26 cellular contexts compared by ENCODE assay signal in the genomic region with DNA sequence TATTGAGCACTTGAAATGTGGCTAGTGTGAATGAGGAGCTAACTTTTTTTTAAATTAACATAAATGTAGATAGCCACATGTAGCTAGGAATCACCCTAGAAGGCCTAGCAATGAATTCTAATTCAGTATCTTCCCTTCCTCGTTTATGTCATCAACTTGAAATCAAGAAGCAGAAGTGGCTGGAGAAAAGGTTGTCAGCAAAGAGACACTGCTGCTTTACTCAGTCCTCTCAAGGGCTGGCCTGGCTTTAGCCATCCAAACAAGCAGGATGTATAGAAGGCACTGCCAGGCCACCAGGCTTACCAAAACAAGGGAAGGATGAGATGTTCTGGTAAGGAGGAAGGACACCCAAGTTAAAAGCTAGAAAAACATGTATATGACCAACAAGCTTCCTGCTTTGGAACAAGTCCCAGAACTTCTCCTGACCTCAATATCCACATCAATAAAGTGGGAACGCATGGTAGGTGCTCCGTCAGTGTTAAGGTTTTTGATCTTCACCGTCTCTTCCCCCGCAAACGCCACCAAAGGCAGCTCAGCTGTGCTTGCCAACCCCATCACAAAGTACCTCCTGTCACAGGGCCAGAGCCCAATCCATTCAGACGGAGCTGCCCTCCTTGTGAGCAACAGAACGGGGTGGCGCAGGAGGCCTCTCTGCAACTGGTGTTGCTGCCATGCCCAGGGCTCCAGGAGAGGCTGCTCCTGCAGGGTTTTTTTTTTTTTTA.
DNase-seq lines count a peak whose midpoint lies in the region; ATAC-seq and TF ChIP-seq lines count a peak whose summit lies in the region.
"Had no signal": no experiment of that assay in that cellular context is flagged by ENCODE, and none has a peak within 500 bp of the region (broad histone marks: within the 10 kb centered on the region; RNA-seq: fewer than 3 reads in every experiment).

No MANE protein-coding gene starts in this region.

- H3K9me3 Mint-ChIP-seq in activated CD4-positive, alpha-beta T cell treated with anti-CD3 and anti-CD28 coated beads for 36 hours (ENCODE audit: low read depth) = no peaks in the 10 kb centered on the region
- H3K9me3 Mint-ChIP-seq in CD8-positive, alpha-beta T cell = no peaks in the 10 kb centered on the region
- H3K9me3 Mint-ChIP-seq in naive thymus-derived CD4-positive, alpha-beta T cell = peaks cover 0 to 3% (median 0%) of the 10 kb centered on the region in 11 donors
- H3K9me3 Mint-ChIP-seq: IgD-negative memory B cell had no signal

- peaks cover 4% of the 10 kb centered on the region for H3K27me3 Mint-ChIP-seq in activated CD4-positive, alpha-beta T cell treated with anti-CD3 and anti-CD28 coated beads for 36 hours
- H3K27me3 Mint-ChIP-seq in CD8-positive, alpha-beta T cell (ENCODE audit: low read depth) = peaks cover 2% of the 10 kb centered on the region
- peaks cover 0 to 14% (median 4%) of the 10 kb centered on the region in 5 donors for H3K27me3 Mint-ChIP-seq in naive thymus-derived CD4-positive, alpha-beta T cell

- H3K27ac Mint-ChIP-seq in activated CD4-positive, alpha-beta T cell treated with anti-CD3 and anti-CD28 coated beads for 36 hours = no peak overlapping the region
- peak overlapping the region; percentile 19 for H3K27ac Mint-ChIP-seq in CD8-positive, alpha-beta T cell
- H3K27ac Mint-ChIP-seq in naive thymus-derived CD4-positive, alpha-beta T cell = peak overlapping the region in 5 of 9 donors; percentile 1 to 80 (median 57)
- H3K27ac Mint-ChIP-seq: IgD-negative memory B cell had no signal

- H3K36me3 ChIP-seq in CD8-positive, alpha-beta T cell (ENCODE audit: insufficient read depth, low read length) = no peaks in the 10 kb centered on the region
- no peaks in the 10 kb centered on the region for H3K36me3 ChIP-seq in OCI-LY3 (replicated peaks; ENCODE audit: low read depth, low read length)
- no peaks in the 10 kb centered on the region for H3K36me3 ChIP-seq in naive thymus-derived CD4-positive, alpha-beta T cell (ENCODE audit: control insufficient read depth in 2 of 3, insufficient read depth in 3 of 3, low read length in 3 of 3)
- H3K36me3 ChIP-seq: breast epithelium, left lung, transverse colon had no signal

- H3K9me3 ChIP-seq in CD8-positive, alpha-beta T cell (ENCODE audit: low read length) = no peaks in the 10 kb centered on the region
- no peaks in the 10 kb centered on the region for H3K9me3 ChIP-seq in OCI-LY3 (ENCODE audit: insufficient read depth, low read length)
- no peaks in the 10 kb centered on the region for H3K9me3 ChIP-seq in naive thymus-derived CD4-positive, alpha-beta T cell (ENCODE audit: control insufficient read depth in 2 of 3, low read length in 3 of 3)
- H3K9me3 ChIP-seq: breast epithelium, left lung, transverse colon had no signal

- no peak overlapping the region for H3K4me3 ChIP-seq in CD8-positive, alpha-beta T cell (ENCODE audit: low read depth, low read length)
- H3K4me3 ChIP-seq in OCI-LY3 (ENCODE audit: low read length) = peak overlapping the region; percentile 12; the same call in 1 of the 2 replicates
- no peak overlapping the region for H3K4me3 ChIP-seq in naive thymus-derived CD4-positive, alpha-beta T cell (ENCODE audit: low read length)
- H3K4me3 ChIP-seq: breast epithelium, left lung, transverse colon had no signal

- H3K79me2 ChIP-seq in OCI-LY3 (ENCODE audit: low read length) = no peaks in the 10 kb centered on the region

- H3K4me3 Mint-ChIP-seq in activated CD4-positive, alpha-beta T cell treated with anti-CD3 and anti-CD28 coated beads for 36 hours = no peak overlapping the region
- H3K4me3 Mint-ChIP-seq in CD8-positive, alpha-beta T cell = no peak overlapping the region
- H3K4me3 Mint-ChIP-seq in naive thymus-derived CD4-positive, alpha-beta T cell = peak overlapping the region in 6 of 10 donors; percentile 1 to 63 (median 28)
- H3K4me3 Mint-ChIP-seq: IgD-negative memory B cell had no signal

- H3K36me3 Mint-ChIP-seq in activated CD4-positive, alpha-beta T cell treated with anti-CD3 and anti-CD28 coated beads for 36 hours (ENCODE audit: low read depth) = no peaks in the 10 kb centered on the region
- no peaks in the 10 kb centered on the region for H3K36me3 Mint-ChIP-seq in CD8-positive, alpha-beta T cell
- no peaks in the 10 kb centered on the region for H3K36me3 Mint-ChIP-seq in naive thymus-derived CD4-positive, alpha-beta T cell
- H3K36me3 Mint-ChIP-seq: IgD-negative memory B cell had no signal

- peak overlapping the region; percentile 60 for H3K4me2 ChIP-seq in OCI-LY3 (ENCODE audit: low read length)

- peak overlapping the region; percentile 50; the same call in 1 of the 2 replicates for H3K9ac ChIP-seq in OCI-LY3 (ENCODE audit: low read length)

- no peak overlapping the region for H3K27ac ChIP-seq in CD8-positive, alpha-beta T cell (ENCODE audit: low read depth, low read length)
- peak overlapping the region; percentile 76 for H3K27ac ChIP-seq in OCI-LY3 (ENCODE audit: low read length)
- H3K27ac ChIP-seq in naive thymus-derived CD4-positive, alpha-beta T cell (ENCODE audit: low read depth, low read length) = no peak overlapping the region
- H3K27ac ChIP-seq: breast epithelium, epithelial cell of prostate, left lung, transverse colon had no signal

- ATAC-seq in activated CD4-positive, alpha-beta T cell treated with anti-CD3 and anti-CD28 coated beads for 36 hours = peak; percentile 26
- ATAC-seq in CD8-positive, alpha-beta T cell = no peak
- ATAC-seq in naive thymus-derived CD4-positive, alpha-beta T cell = no peak
- ATAC-seq: left lung, PC-3 had no signal

- H4K20me1 ChIP-seq in OCI-LY3 (ENCODE audit: insufficient read depth, low read length) = no peaks in the 10 kb centered on the region

- CTCF ChIA-PET in activated CD4-positive, alpha-beta T cell treated with anti-CD3 and anti-CD28 coated beads for 36 hours (lab: Charles Lee) = no interaction called here
- CTCF ChIA-PET in CD8-positive, alpha-beta T cell (lab: Charles Lee) = no interaction called here
- CTCF ChIA-PET in naive thymus-derived CD4-positive, alpha-beta T cell (lab: Charles Lee) = no interaction called here

- no peak for TF ChIP-seq CTCF in CD8-positive, alpha-beta T cell (IDR thresholded peaks at IDR 0.05)
- TF ChIP-seq CTCF in OCI-LY3 (IDR thresholded peaks at IDR 0.05; ENCODE audit: low read depth, low read length) = no peak

- peaks cover 26% of the 10 kb centered on the region for H3K4me1 ChIP-seq in CD8-positive, alpha-beta T cell (ENCODE audit: insufficient read depth, low read length)
- peaks cover 53% of the 10 kb centered on the region for H3K4me1 ChIP-seq in OCI-LY3 (ENCODE audit: low read length)
- no peaks in the 10 kb centered on the region for H3K4me1 ChIP-seq in naive thymus-derived CD4-positive, alpha-beta T cell (ENCODE audit: control insufficient read depth in 2 of 2, insufficient read depth in 2 of 2, low read length in 2 of 2)
- H3K4me1 ChIP-seq: breast epithelium, left lung had no signal

- intact Hi-C loops in activated CD4-positive, alpha-beta T cell treated with anti-CD3 and anti-CD28 coated beads for 36 hours (cut with DNase I, micrococcal nuclease) = no loop called here
- intact Hi-C loops in CD8-positive, alpha-beta T cell (cut with DNase I, micrococcal nuclease) = loop anchor here in 1 of 2 experiments (1.0 kb wide), 1 partner anchor 35 kb away; no protein-coding TSS in a partner anchor
- intact Hi-C loops in naive thymus-derived CD4-positive, alpha-beta T cell (cut with micrococcal nuclease) = no loop called here

- peak overlapping the region; percentile 52 for H2AFZ ChIP-seq in OCI-LY3 (ENCODE audit: low read depth, low read length)

- POLR2A ChIA-PET in activated CD4-positive, alpha-beta T cell treated with anti-CD3 and anti-CD28 coated beads for 36 hours (lab: Charles Lee) = no interaction called here
- POLR2A ChIA-PET in CD8-positive, alpha-beta T cell (lab: Charles Lee) = interaction anchor here (1.2 kb wide), 1 partner anchor 10 kb away, joined by 5 read pairs; no protein-coding TSS in a partner anchor
- POLR2A ChIA-PET in naive thymus-derived CD4-positive, alpha-beta T cell (lab: Charles Lee) = no interaction called here

- peaks cover 9% of the 10 kb centered on the region for H3K4me1 Mint-ChIP-seq in activated CD4-positive, alpha-beta T cell treated with anti-CD3 and anti-CD28 coated beads for 36 hours
- H3K4me1 Mint-ChIP-seq in CD8-positive, alpha-beta T cell (ENCODE audit: low read depth) = peaks cover 22% of the 10 kb centered on the region
- H3K4me1 Mint-ChIP-seq in naive thymus-derived CD4-positive, alpha-beta T cell = peaks cover 1 to 38% (median 20%) of the 10 kb centered on the region in 7 donors
- H3K4me1 Mint-ChIP-seq: IgD-negative memory B cell had no signal

- DNase-seq in activated CD4-positive, alpha-beta T cell treated with anti-CD3 and anti-CD28 coated beads for 36 hours = peak; percentile 11
- DNase-seq in activated CD4-positive, alpha-beta T cell treated with anti-CD3 and anti-CD28 coated beads for 1 hour = no peak
- peak in 1 of 7 experiments; percentile 25 for DNase-seq in CD8-positive, alpha-beta T cell
- peak in 5 of 9 donors; percentile 9 to 29 (median 17) for DNase-seq in naive thymus-derived CD4-positive, alpha-beta T cell
- DNase-seq in NCI-H748 (lab: John Stamatoyannopoulos, UW; ENCODE audit: unreplicated experiment) (no peak), NCI-H1048 (lab: John Stamatoyannopoulos, UW) (no peak), SIG-M5 (lab: John Stamatoyannopoulos, UW) (no peak)
- DNase-seq: 8988T; activated CD4-positive, CD25-positive, alpha-beta regulatory T cell; activated CD8-positive, alpha-beta memory T cell treated with anti-CD3 and anti-CD28 coated beads for 24 hours; activated effector memory CD4-positive, alpha-beta T cell treated with anti-CD3 and anti-CD28 coated beads, Interleukin-2, amount 50 U/mL, for 16 hours; activated T-cell treated with anti-CD3 and anti-CD28 coated beads, Interleukin-2, amount 50 U/mL, for 1 hour; DMS153; effector CD4-positive, alpha-beta T cell; left lung; mesendoderm; NCI-H1436 treated with DMSO at 0.1 percent for 48 hours; NCI-H446 treated with DMSO at 0.1 percent for 48 hours; PC-3; Right ventricle myocardium superior; T1000; transverse colon had no signal

- H3K27me3 ChIP-seq in CD8-positive, alpha-beta T cell (ENCODE audit: insufficient read depth, low read length) = no peaks in the 10 kb centered on the region
- H3K27me3 ChIP-seq in OCI-LY3 (ENCODE audit: low read depth, low read length) = no peaks in the 10 kb centered on the region
- no peaks in the 10 kb centered on the region for H3K27me3 ChIP-seq in naive thymus-derived CD4-positive, alpha-beta T cell (ENCODE audit: control insufficient read depth in 2 of 2, insufficient read depth in 2 of 2, low read length in 2 of 2)
- H3K27me3 ChIP-seq: breast epithelium, left lung, transverse colon had no signal

Comparison
In these comparisons a context has a peak if more than half of its experiments do, and no peak if none do; other contexts are left out.
1. DNase-seq: peak in activated CD4-positive, alpha-beta T cell treated with anti-CD3 and anti-CD28 coated beads for 36 hours (single experiment) and naive thymus-derived CD4-positive, alpha-beta T cell (5 of 9); none in activated CD4-positive, alpha-beta T cell treated with anti-CD3 and anti-CD28 coated beads for 1 hour (single experiment), NCI-H748 (single experiment), NCI-H1048 (single experiment) and SIG-M5 (single experiment).
2. H3K4me3 Mint-ChIP-seq: peak in naive thymus-derived CD4-positive, alpha-beta T cell (6 of 10); none in activated CD4-positive, alpha-beta T cell treated with anti-CD3 and anti-CD28 coated beads for 36 hours (single experiment) and CD8-positive, alpha-beta T cell (single experiment).